16 cellular contexts compared by ENCODE assay signal in the genomic region with DNA sequence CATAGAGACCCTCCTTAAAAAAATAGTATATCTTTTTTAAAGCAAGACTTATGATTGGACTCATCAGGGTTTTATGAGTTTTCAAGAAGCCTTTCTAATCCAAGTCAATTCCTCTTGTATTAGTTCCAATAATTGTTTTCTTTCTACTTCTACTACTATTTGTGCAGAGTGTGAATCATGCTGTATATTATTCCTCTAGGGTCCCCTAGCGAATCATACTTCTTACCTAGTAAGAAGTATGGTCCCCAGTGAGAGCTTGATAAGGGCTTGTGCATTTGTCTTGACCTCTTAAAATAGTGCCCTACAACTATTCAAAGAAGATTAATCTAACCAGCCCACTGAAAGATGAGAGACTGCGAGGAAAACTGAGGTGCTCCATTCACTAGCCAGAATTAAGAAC.
"Had no signal": no experiment of that assay in that cellular context is flagged by ENCODE, and none has a peak within 500 bp of the region (broad histone marks: within the 10 kb centered on the region; RNA-seq: fewer than 3 reads in every experiment).

No MANE protein-coding gene starts in this region.

- DNase-seq: activated CD4-positive, alpha-beta T cell treated with anti-CD3 and anti-CD28 coated beads, Interleukin-2, amount 10 ng/mL, durations not matched to agents 24 days and 14 days; activated CD8-positive, alpha-beta memory T cell treated with anti-CD3 and anti-CD28 coated beads, Interleukin-2, amount 50 U/mL, for 48 hours; activated gamma-delta T cell; activated T-cell treated with anti-CD3 and anti-CD28 coated beads, Interleukin-2, amount 50 U/mL, for 48 hours; effector CD8-positive, alpha-beta T cell; esophagus squamous epithelium; naive thymus-derived CD8-positive, alpha-beta T cell; posterior cingulate gyrus; sigmoid colon; spleen; stimulated activated naive CD4-positive, alpha-beta T cell treated with Interleukin-2 at 50 U/mL for 16 hours; substantia nigra; T-helper 1 cell; T-helper 9 cell had no signal

- H3K36me3 ChIP-seq: cardiac muscle cell, esophagus squamous epithelium, sigmoid colon, spleen, tibial nerve had no signal

- H3K9me3 ChIP-seq: esophagus squamous epithelium, sigmoid colon, spleen, tibial nerve had no signal

- H3K27ac ChIP-seq: cardiac muscle cell, esophagus squamous epithelium, sigmoid colon, spleen, tibial nerve had no signal

- H3K4me1 ChIP-seq: sigmoid colon, spleen, tibial nerve had no signal

- ATAC-seq: naive thymus-derived CD8-positive, alpha-beta T cell had no signal

- H3K4me3 ChIP-seq: cardiac muscle cell, esophagus squamous epithelium, sigmoid colon, spleen, tibial nerve had no signal

- H3K27me3 ChIP-seq: cardiac muscle cell, esophagus squamous epithelium, sigmoid colon, spleen, tibial nerve had no signal
